ENCODE assay signal across 34 cellular contexts in the genomic region with DNA sequence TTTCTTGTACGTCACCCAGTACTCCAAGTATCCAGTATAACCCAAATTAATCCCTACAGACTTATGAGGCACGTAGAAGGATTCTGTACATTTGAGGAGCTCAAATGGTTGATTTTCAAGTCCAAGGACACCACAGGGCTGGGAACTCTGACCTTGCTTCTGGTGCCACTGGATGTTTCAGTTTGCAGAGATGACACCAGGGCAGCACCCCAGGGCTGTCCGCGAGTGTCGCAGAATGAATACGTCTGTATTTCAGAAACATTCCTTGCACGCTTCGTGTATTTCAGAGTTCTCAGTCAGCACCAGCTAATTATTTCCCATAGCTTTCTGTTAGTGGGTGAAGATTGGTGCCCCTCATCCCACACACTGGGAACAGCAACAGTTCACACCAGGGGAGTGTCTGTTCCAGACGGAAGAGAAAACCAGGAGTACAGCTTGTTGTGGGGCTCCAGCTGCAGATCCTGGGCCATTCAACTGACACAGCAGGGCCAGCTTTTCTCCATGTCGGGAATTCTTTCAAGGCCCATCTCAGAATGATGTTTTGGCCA.
"Had no signal": no experiment of that assay in that cellular context is flagged by ENCODE, and none has a peak within 500 bp of the region (broad histone marks: within the 10 kb centered on the region; RNA-seq: fewer than 3 reads in every experiment).

No MANE protein-coding gene starts in this region.

- DNase-seq: activated CD4-positive, alpha-beta memory T cell treated with anti-CD3 and anti-CD28 coated beads, Interleukin-2, amount 10 ng/mL, durations not matched to agents 7 days and 5 days; activated CD4-positive, alpha-beta T cell treated with anti-CD3 and anti-CD28 coated beads for 1 hour; activated CD4-positive, alpha-beta T cell treated with anti-CD3 and anti-CD28 coated beads for 48 hours; activated CD4-positive, CD25-positive, alpha-beta regulatory T cell; activated gamma-delta T cell treated with Interleukin-2 at 50 U/mL for 16 hours; activated naive CD4-positive, alpha-beta T cell treated with anti-CD3 and anti-CD28 coated beads for 36 hours; activated T-cell treated with anti-CD3 and anti-CD28 coated beads for 4 hours; activated T-cell treated with anti-CD3 and anti-CD28 coated beads, Interleukin-2, amount 50 U/mL, for 4 hours; adrenal gland; body of pancreas; NCI-H1092 treated with DMSO at 0.1 percent for 48 hours; NCI-H1417; NCI-H146; NCI-H187; NCI-H2029 treated with DMSO at 0.1 percent for 48 hours; NCI-H2107; NCI-H2171; NCI-H510A; NCI-H526; NCI-H748 treated with DMSO at 0.1 percent for 48 hours; NK-92 treated with Interleukin-12 subunit alpha and Interleukin-12 subunit beta, amount 100 ng/mL, for 24 hours; PC-9; SIG-M5; SW 1271; T-helper 1 cell; T-helper 2 cell; T-helper 9 cell; WERI-Rb-1 had no signal

- H3K36me3 Mint-ChIP-seq: activated naive CD4-positive, alpha-beta T cell treated with anti-CD3 and anti-CD28 coated beads, Interleukin-2, amount 50 U/mL, for 72 hours had no signal

- H3K9me3 Mint-ChIP-seq: activated CD4-positive, alpha-beta memory T cell treated with anti-CD3 and anti-CD28 coated beads, Interleukin-2, amount 10 ng/mL, durations not matched to agents 7 days and 5 days; activated naive CD4-positive, alpha-beta T cell treated with anti-CD3 and anti-CD28 coated beads for 36 hours; activated T-cell treated with anti-CD3 and anti-CD28 coated beads, Interleukin-2, amount 50 U/mL, for 4 hours; activated T-helper 1 cell treated with anti-CD3 and anti-CD28 coated beads, Interleukin-12 subunit alpha, Interleukin-12 subunit beta, Interleukin-2, Interleukin-4 antibody, amounts not matched to agents 30 ng/mL and 10 ng/mL and 1 ng/mL, durations not matched to agents 14 hours and 24 hours and 36 hours had no signal

- H3K9me3 ChIP-seq: adrenal gland, body of pancreas, breast epithelium had no signal

- H3K27ac Mint-ChIP-seq: activated CD4-positive, alpha-beta memory T cell treated with anti-CD3 and anti-CD28 coated beads, Interleukin-2, amount 10 ng/mL, durations not matched to agents 7 days and 5 days; activated naive CD4-positive, alpha-beta T cell treated with anti-CD3 and anti-CD28 coated beads for 36 hours; activated naive CD4-positive, alpha-beta T cell treated with anti-CD3 and anti-CD28 coated beads, Interleukin-2, amount 50 U/mL, for 72 hours; activated T-helper 1 cell treated with anti-CD3 and anti-CD28 coated beads, Interleukin-12 subunit alpha, Interleukin-12 subunit beta, Interleukin-2, Interleukin-4 antibody, amounts not matched to agents 30 ng/mL and 10 ng/mL and 1 ng/mL, durations not matched to agents 14 hours and 24 hours and 36 hours had no signal

- H3K36me3 ChIP-seq: adrenal gland, breast epithelium, WERI-Rb-1 had no signal

- H3K4me1 ChIP-seq: adrenal gland, body of pancreas, breast epithelium had no signal

- H3K27ac ChIP-seq: adrenal gland, body of pancreas, breast epithelium, PC-9, RWPE1, WERI-Rb-1 had no signal

- H3K4me3 ChIP-seq: adrenal gland, body of pancreas, breast epithelium, PC-9 had no signal

- H3K4me3 Mint-ChIP-seq: activated CD4-positive, alpha-beta memory T cell treated with anti-CD3 and anti-CD28 coated beads, Interleukin-2, amount 10 ng/mL, durations not matched to agents 7 days and 5 days; activated naive CD4-positive, alpha-beta T cell treated with anti-CD3 and anti-CD28 coated beads for 36 hours; activated T-cell treated with anti-CD3 and anti-CD28 coated beads, Interleukin-2, amount 50 U/mL, for 4 hours; activated T-helper 1 cell treated with anti-CD3 and anti-CD28 coated beads, Interleukin-12 subunit alpha, Interleukin-12 subunit beta, Interleukin-2, Interleukin-4 antibody, amounts not matched to agents 30 ng/mL and 10 ng/mL and 1 ng/mL, durations not matched to agents 14 hours and 24 hours and 36 hours had no signal

- ATAC-seq: activated naive CD4-positive, alpha-beta T cell treated with anti-CD3 and anti-CD28 coated beads, Interleukin-2, amount 50 U/mL, for 72 hours; activated T-cell treated with anti-CD3 and anti-CD28 coated beads, Interleukin-2, amount 50 U/mL, for 4 hours; body of pancreas; Right ventricle myocardium inferior; SK-N-SH treated with all-trans-retinoic acid at 6 μM for 48 hours had no signal
